2 cellular contexts compared by ENCODE assay signal in the genomic region with DNA sequence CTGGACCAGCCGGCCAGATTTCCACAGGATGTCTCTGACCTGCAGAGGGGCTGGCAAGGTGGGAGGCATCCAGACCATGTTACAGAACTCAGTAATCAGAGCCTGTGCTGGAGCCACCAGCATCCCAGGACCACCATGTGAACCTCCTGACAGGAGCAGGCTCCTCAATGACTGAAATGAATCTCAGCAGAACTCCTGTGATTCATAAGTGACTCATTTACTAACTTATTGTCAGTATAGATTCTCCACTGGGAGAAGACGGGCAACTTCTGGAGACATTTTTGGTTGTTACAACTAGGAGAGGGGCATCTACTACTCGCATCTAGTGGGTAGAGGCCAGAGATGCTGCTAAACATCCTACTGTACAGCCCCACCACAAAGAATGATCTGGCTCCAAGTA.
TF ChIP-seq lines count a peak whose summit lies in the region.

No MANE protein-coding gene starts in this region.

TF ChIP-seq in SK-N-SH, 30 proteins besides CTCF, POLR2A, EP300 and RAD21 (continued from another document):
- TF ChIP-seq, protein P1, sequence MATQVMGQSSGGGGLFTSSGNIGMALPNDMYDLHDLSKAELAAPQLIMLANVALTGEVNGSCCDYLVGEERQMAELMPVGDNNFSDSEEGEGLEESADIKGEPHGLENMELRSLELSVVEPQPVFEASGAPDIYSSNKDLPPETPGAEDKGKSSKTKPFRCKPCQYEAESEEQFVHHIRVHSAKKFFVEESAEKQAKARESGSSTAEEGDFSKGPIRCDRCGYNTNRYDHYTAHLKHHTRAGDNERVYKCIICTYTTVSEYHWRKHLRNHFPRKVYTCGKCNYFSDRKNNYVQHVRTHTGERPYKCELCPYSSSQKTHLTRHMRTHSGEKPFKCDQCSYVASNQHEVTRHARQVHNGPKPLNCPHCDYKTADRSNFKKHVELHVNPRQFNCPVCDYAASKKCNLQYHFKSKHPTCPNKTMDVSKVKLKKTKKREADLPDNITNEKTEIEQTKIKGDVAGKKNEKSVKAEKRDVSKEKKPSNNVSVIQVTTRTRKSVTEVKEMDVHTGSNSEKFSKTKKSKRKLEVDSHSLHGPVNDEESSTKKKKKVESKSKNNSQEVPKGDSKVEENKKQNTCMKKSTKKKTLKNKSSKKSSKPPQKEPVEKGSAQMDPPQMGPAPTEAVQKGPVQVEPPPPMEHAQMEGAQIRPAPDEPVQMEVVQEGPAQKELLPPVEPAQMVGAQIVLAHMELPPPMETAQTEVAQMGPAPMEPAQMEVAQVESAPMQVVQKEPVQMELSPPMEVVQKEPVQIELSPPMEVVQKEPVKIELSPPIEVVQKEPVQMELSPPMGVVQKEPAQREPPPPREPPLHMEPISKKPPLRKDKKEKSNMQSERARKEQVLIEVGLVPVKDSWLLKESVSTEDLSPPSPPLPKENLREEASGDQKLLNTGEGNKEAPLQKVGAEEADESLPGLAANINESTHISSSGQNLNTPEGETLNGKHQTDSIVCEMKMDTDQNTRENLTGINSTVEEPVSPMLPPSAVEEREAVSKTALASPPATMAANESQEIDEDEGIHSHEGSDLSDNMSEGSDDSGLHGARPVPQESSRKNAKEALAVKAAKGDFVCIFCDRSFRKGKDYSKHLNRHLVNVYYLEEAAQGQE (IDR thresholded peaks at IDR 0.05; ENCODE audit: low read depth, low read length) = no peak
- TF ChIP-seq FOSL2 (IDR thresholded peaks at IDR 0.05; ENCODE audit: borderline replicate concordance, low read depth) = peak; percentile 26; the same call in 1 of the 2 replicates

TF ChIP-seq in SK-N-SH treated with all-trans-retinoic acid at 6 μM for 48 hours, 23 proteins besides CTCF, POLR2A, EP300 and RAD21 (continued from another document):
- TF ChIP-seq, protein P2, sequence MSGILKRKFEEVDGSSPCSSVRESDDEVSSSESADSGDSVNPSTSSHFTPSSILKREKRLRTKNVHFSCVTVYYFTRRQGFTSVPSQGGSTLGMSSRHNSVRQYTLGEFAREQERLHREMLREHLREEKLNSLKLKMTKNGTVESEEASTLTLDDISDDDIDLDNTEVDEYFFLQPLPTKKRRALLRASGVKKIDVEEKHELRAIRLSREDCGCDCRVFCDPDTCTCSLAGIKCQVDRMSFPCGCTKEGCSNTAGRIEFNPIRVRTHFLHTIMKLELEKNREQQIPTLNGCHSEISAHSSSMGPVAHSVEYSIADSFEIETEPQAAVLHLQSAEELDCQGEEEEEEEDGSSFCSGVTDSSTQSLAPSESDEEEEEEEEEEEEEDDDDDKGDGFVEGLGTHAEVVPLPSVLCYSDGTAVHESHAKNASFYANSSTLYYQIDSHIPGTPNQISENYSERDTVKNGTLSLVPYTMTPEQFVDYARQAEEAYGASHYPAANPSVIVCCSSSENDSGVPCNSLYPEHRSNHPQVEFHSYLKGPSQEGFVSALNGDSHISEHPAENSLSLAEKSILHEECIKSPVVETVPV (CRISPR knock-in tag; IDR thresholded peaks at IDR 0.05) = no peak
- TF ChIP-seq ZNF70 (CRISPR knock-in tag; IDR thresholded peaks at IDR 0.05) = no peak
- TF ChIP-seq SNAI2 (CRISPR knock-in tag; IDR thresholded peaks at IDR 0.05) = no peak
- TF ChIP-seq ESRRG (CRISPR knock-in tag; IDR thresholded peaks at IDR 0.05) = no peak
- TF ChIP-seq CSDC2 (CRISPR knock-in tag; IDR thresholded peaks at IDR 0.05) = no peak
- no peak for TF ChIP-seq GLIS3 (CRISPR knock-in tag; IDR thresholded peaks at IDR 0.05)
- TF ChIP-seq ZNF565 (CRISPR knock-in tag; conservative IDR thresholded peaks at IDR 0.05; ENCODE audit: low read depth) = no peak
- TF ChIP-seq, protein P3, sequence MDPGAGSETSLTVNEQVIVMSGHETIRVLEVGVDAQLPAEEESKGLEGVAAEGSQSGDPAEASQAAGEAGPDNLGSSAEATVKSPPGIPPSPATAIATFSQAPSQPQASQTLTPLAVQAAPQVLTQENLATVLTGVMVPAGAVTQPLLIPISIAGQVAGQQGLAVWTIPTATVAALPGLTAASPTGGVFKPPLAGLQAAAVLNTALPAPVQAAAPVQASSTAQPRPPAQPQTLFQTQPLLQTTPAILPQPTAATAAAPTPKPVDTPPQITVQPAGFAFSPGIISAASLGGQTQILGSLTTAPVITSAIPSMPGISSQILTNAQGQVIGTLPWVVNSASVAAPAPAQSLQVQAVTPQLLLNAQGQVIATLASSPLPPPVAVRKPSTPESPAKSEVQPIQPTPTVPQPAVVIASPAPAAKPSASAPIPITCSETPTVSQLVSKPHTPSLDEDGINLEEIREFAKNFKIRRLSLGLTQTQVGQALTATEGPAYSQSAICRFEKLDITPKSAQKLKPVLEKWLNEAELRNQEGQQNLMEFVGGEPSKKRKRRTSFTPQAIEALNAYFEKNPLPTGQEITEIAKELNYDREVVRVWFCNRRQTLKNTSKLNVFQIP (CRISPR knock-in tag; IDR thresholded peaks at IDR 0.05; ENCODE audit: borderline replicate concordance, low read depth) = no peak
- no peak for TF ChIP-seq TOX (CRISPR knock-in tag; IDR thresholded peaks at IDR 0.05; ENCODE audit: borderline replicate concordance)
- TF ChIP-seq, protein P4, sequence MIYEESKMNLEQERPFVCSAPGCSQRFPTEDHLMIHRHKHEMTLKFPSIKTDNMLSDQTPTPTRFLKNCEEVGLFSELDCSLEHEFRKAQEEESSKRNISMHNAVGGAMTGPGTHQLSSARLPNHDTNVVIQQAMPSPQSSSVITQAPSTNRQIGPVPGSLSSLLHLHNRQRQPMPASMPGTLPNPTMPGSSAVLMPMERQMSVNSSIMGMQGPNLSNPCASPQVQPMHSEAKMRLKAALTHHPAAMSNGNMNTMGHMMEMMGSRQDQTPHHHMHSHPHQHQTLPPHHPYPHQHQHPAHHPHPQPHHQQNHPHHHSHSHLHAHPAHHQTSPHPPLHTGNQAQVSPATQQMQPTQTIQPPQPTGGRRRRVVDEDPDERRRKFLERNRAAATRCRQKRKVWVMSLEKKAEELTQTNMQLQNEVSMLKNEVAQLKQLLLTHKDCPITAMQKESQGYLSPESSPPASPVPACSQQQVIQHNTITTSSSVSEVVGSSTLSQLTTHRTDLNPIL (CRISPR knock-in tag; IDR thresholded peaks at IDR 0.05; ENCODE audit: low read depth) = no peak
- no peak for TF ChIP-seq OSR1 (CRISPR knock-in tag; IDR thresholded peaks at IDR 0.05)
- no peak for TF ChIP-seq TCF4 (CRISPR knock-in tag; IDR thresholded peaks at IDR 0.05; ENCODE audit: borderline replicate concordance)
- no peak for TF ChIP-seq ZFP3 (CRISPR knock-in tag; IDR thresholded peaks at IDR 0.05)
- TF ChIP-seq ISL1 (CRISPR knock-in tag; IDR thresholded peaks at IDR 0.05) = no peak
- no peak for TF ChIP-seq PPARA (CRISPR knock-in tag; IDR thresholded peaks at IDR 0.05; ENCODE audit: borderline replicate concordance)
